ENCODE assay signal across 12 cellular contexts in genomic region chr1:23013657-23014056, GRCh38. TPM values are rescaled to one million over a fixed set of nuclear protein-coding genes. Genes with fewer than 3 reads are reported as not detected.
DNase-seq lines count a peak whose midpoint lies in the region; ATAC-seq, FAIRE-seq and TF ChIP-seq lines count a peak whose summit lies in the region.
"Had no signal": no experiment of that assay in that cellular context is flagged by ENCODE, and none has a peak within 500 bp of the region (broad histone marks: within the 10 kb centered on the region; RNA-seq: fewer than 3 reads in every experiment).

No MANE protein-coding gene starts in this region.

- intact Hi-C loops in sigmoid colon (cut with DNase I): no loop called here
- intact Hi-C loops in ascending aorta (cut with DNase I): no loop called here

- H4K20me1 ChIP-seq in Karpas-422 (ENCODE audit: insufficient read depth, low read depth, low read length): no peaks in the 10 kb centered on the region; the same call in 1 of the 2 replicates

- no peak for ATAC-seq in activated T-cell treated with anti-CD3 and anti-CD28 coated beads, Interleukin-2, amount 50 U/mL, for 4 hours

- H3K4me3 Mint-ChIP-seq in activated T-cell treated with anti-CD3 and anti-CD28 coated beads, Interleukin-2, amount 50 U/mL, for 4 hours: no peak overlapping the region

- no peaks in the 10 kb centered on the region for H3K9me3 Mint-ChIP-seq in activated T-cell treated with anti-CD3 and anti-CD28 coated beads, Interleukin-2, amount 50 U/mL, for 4 hours

- H3K36me3 ChIP-seq in Karpas-422 (ENCODE audit: insufficient read depth, low read length) (no peaks in the 10 kb centered on the region), bronchial epithelial cell (ENCODE audit: control insufficient read depth, insufficient read depth, low read length) (no peaks in the 10 kb centered on the region), sigmoid colon (no peaks in the 10 kb centered on the region), ascending aorta (no peaks in the 10 kb centered on the region)

- TF ChIP-seq POLR2A in sigmoid colon (IDR thresholded peaks at IDR 0.05): no peak

- peaks cover 2% of the 10 kb centered on the region for H3K27me3 Mint-ChIP-seq in activated T-cell treated with anti-CD3 and anti-CD28 coated beads, Interleukin-2, amount 50 U/mL, for 4 hours (ENCODE audit: low read depth)

- H3K36me3 Mint-ChIP-seq in activated T-cell treated with anti-CD3 and anti-CD28 coated beads, Interleukin-2, amount 50 U/mL, for 4 hours (ENCODE audit: insufficient read depth): no peaks in the 10 kb centered on the region

- no peaks in the 10 kb centered on the region for H3K9me2 ChIP-seq in Karpas-422 (replicated peaks; ENCODE audit: insufficient read depth, low read length)

- TF ChIP-seq EP300 in sigmoid colon (IDR thresholded peaks at IDR 0.05): no peak

- H3K4me1 ChIP-seq in Karpas-422 (ENCODE audit: low read length) (peaks cover 30% of the 10 kb centered on the region), sigmoid colon (no peaks in the 10 kb centered on the region), ascending aorta (no peaks in the 10 kb centered on the region)

- FAIRE-seq in bronchial epithelial cell (lab: Jason Lieb, UNC): no peak
- FAIRE-seq: kidney had no signal

- H3K4me3 ChIP-seq in Karpas-422 (ENCODE audit: low read length) (no peak overlapping the region), bronchial epithelial cell (ENCODE audit: low read depth, low read length) (no peak overlapping the region), sigmoid colon (no peak overlapping the region), ascending aorta (no peak overlapping the region)
- H3K4me3 ChIP-seq: skin epidermis had no signal

- H3K4me2 ChIP-seq in Karpas-422 (ENCODE audit: low read depth, low read length, poor library complexity, severe bottlenecking): no peak overlapping the region

- TF ChIP-seq CTCF in bronchial epithelial cell (IDR thresholded peaks at IDR 0.05; ENCODE audit: insufficient read depth, low read length, severe bottlenecking) (no peak), sigmoid colon (IDR thresholded peaks at IDR 0.05) (no peak), ascending aorta (IDR thresholded peaks at IDR 0.05) (no peak)

- peaks cover 7% of the 10 kb centered on the region for H3K4me1 Mint-ChIP-seq in activated T-cell treated with anti-CD3 and anti-CD28 coated beads, Interleukin-2, amount 50 U/mL, for 4 hours (ENCODE audit: low read depth)

- H3K27me3 ChIP-seq in Karpas-422 (ENCODE audit: low read length) (no peaks in the 10 kb centered on the region), bronchial epithelial cell (ENCODE audit: control insufficient read depth, insufficient read depth, low read length) (no peaks in the 10 kb centered on the region), sigmoid colon (no peaks in the 10 kb centered on the region), ascending aorta (no peaks in the 10 kb centered on the region)

- no peak overlapping the region for H3K27ac ChIP-seq in Karpas-422 (ENCODE audit: low read length)
- no peak overlapping the region for H3K27ac ChIP-seq in caudate nucleus (ENCODE audit: low read depth, low read length)
- no peak overlapping the region for H3K27ac ChIP-seq in sigmoid colon
- no peak overlapping the region for H3K27ac ChIP-seq in ascending aorta
- H3K27ac ChIP-seq: skin epidermis had no signal

- DNase-seq in AML-193 (lab: John Stamatoyannopoulos, UW): peak; percentile 41 to 49
- DNase-seq in Karpas-422: peak; percentile 55
- DNase-seq in NCI-H510A treated with DMSO at 0.1 percent for 48 hours (lab: John Stamatoyannopoulos, UW): peak; percentile 88
- DNase-seq in bronchial epithelial cell (ENCODE audit: low read depth): peak; percentile 87
- no peak for DNase-seq in caudate nucleus (lab: John Stamatoyannopoulos, UW)
- no peak for DNase-seq in sigmoid colon
- DNase-seq in ascending aorta (ENCODE audit: low spot score in 2 of 2): no peak
- DNase-seq in activated T-cell treated with anti-CD3 and anti-CD28 coated beads, Interleukin-2, amount 50 U/mL, for 4 hours: no peak
- DNase-seq: kidney had no signal

- H2AFZ ChIP-seq in Karpas-422 (ENCODE audit: low read length): no peak overlapping the region

- 84 to 89% methylated on average over 3 of the region's 3 CpGs for WGBS in sigmoid colon, 2 donors

- H3K9ac ChIP-seq in Karpas-422 (ENCODE audit: low read length): no peak overlapping the region

- H3K79me2 ChIP-seq in Karpas-422 (ENCODE audit: low read length): no peaks in the 10 kb centered on the region

- H3K9me3 ChIP-seq in Karpas-422 (ENCODE audit: low read length) (no peaks in the 10 kb centered on the region), sigmoid colon (no peaks in the 10 kb centered on the region), ascending aorta (no peaks in the 10 kb centered on the region)

RNA-seq across cellular contexts. Expression of gene TEX46, which starts 2.0 kb away (rescaled TPM):
- total RNA-seq in Karpas-422 (2014; rRNA removed; shearing (Covaris generic); ENCODE audit: low replicate concordance): not detected in 2 replicates
- total RNA-seq in bronchial epithelial cell (not detected in 2 replicates), sigmoid colon (not detected), ascending aorta (not detected)
- not detected for polyA plus RNA-seq in sigmoid colon
- total RNA-seq in activated T-cell treated with anti-CD3 and anti-CD28 coated beads, Interleukin-2, amount 50 U/mL, for 4 hours: not detected
- total RNA-seq: kidney, NCI-H460, subcutaneous adipose tissue had no signal

RNA-seq across cellular contexts. Expression of gene KDM1A, which starts 5.6 kb away (rescaled TPM):
- 110 and 121 TPM in 2 replicates for total RNA-seq in Karpas-422 (2014; rRNA removed; shearing (Covaris generic); ENCODE audit: low replicate concordance)
- 69.8 and 71.1 TPM in 2 replicates for total RNA-seq in bronchial epithelial cell
- 10 to 100 TPM; 46.0 to 58.6 (median 49.5) TPM for total RNA-seq in sigmoid colon
- polyA plus RNA-seq in sigmoid colon: 10 to 100 TPM; 24.0 to 29.4 (median 24.6) TPM
- total RNA-seq in ascending aorta: 28.7 TPM
- total RNA-seq in activated T-cell treated with anti-CD3 and anti-CD28 coated beads, Interleukin-2, amount 50 U/mL, for 4 hours: 10 to 100 TPM; 69.6 to 90.9 (median 81.2) TPM

RNA-seq across cellular contexts. Expression of gene LACTBL1, which starts 41.0 kb away (rescaled TPM):
- not detected in 2 replicates for total RNA-seq in Karpas-422 (2014; rRNA removed; shearing (Covaris generic); ENCODE audit: low replicate concordance)
- total RNA-seq in bronchial epithelial cell: not detected in 2 replicates
- total RNA-seq in sigmoid colon: not detected
- polyA plus RNA-seq in sigmoid colon: not detected
- total RNA-seq in ascending aorta: not detected
- total RNA-seq in activated T-cell treated with anti-CD3 and anti-CD28 coated beads, Interleukin-2, amount 50 U/mL, for 4 hours: not detected
- total RNA-seq: kidney, NCI-H460, subcutaneous adipose tissue had no signal

Comparison
In these comparisons a context has a peak if more than half of its experiments do, and no peak if none do; other contexts are left out.
1. DNase-seq: peak in AML-193 (2 of 2), Karpas-422 (single experiment), NCI-H510A treated with DMSO at 0.1 percent for 48 hours (single experiment) and bronchial epithelial cell (single experiment); none in caudate nucleus (0 of 61), sigmoid colon (single experiment), ascending aorta (0 of 2) and activated T-cell treated with anti-CD3 and anti-CD28 coated beads, Interleukin-2, amount 50 U/mL, for 4 hours (single experiment).